In the genomic region with DNA sequence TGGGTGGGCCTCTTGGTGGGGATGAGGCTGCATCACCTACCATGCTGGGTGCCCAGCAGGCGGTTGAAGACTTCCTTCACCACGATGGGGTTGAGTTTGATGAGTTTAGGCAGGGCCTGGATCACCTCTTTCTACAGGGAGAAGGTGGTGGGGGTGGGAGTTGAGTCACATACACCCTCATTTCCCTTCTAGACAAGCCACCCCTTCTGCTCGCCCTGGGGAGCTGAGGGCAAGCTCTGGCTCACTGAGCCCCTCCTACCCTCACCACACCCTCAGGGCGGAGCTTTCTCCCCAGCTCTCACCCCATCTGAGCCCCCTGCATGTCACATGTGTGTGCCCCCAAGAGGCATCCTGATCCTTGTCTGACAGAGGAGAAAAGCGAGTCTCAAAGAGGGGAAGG, we compare ENCODE assay signal across 19 cellular contexts. TPM values are rescaled to one million over a fixed set of nuclear protein-coding genes. Genes with fewer than 3 reads are reported as not detected.
A peak's percentile ranks its signal among the peaks of the same experiment; 100 is the strongest.
DNase-seq lines count a peak whose midpoint lies in the region; ATAC-seq and TF ChIP-seq lines count a peak whose summit lies in the region.
"Had no signal": no experiment of that assay in that cellular context is flagged by ENCODE, and none has a peak within 500 bp of the region (broad histone marks: within the 10 kb centered on the region; RNA-seq: fewer than 3 reads in every experiment).

No MANE protein-coding gene starts in this region.

- no peaks in the 10 kb centered on the region for H4K20me1 ChIP-seq in osteoblast (ENCODE audit: insufficient read depth, low read length)

- no peaks in the 10 kb centered on the region for H3K9me3 ChIP-seq in HEK293 (ENCODE audit: control insufficient read depth, insufficient read depth, low read depth, low read length)
- H3K9me3 ChIP-seq in osteoblast (ENCODE audit: low read depth, low read length), result no peaks in the 10 kb centered on the region
- H3K9me3 ChIP-seq: Caco-2, HAP-1 had no signal

- ATAC-seq in GM21619 (IDR thresholded peaks at IDR 0.05; ENCODE audit: unreplicated experiment), result no peak
- no peak for ATAC-seq in GM21367 (IDR thresholded peaks at IDR 0.05; ENCODE audit: unreplicated experiment)
- ATAC-seq: GM12878 had no signal

- no peak for DNase-seq in RWPE1 (ENCODE audit: low spot score)
- DNase-seq in head of caudate nucleus, result peak in 35 of 42 donors; percentile 18 to 88 (median 54)
- peak; percentile 88 for DNase-seq in osteoblast (ENCODE audit: insufficient read length, low spot score, missing footprints)
- no peak for DNase-seq in HPDE6-E6E7 (ENCODE audit: extremely low spot score)
- DNase-seq in SKM-1 (lab: John Stamatoyannopoulos, UW; ENCODE audit: unreplicated experiment), result no peak
- DNase-seq: C1 segment of cervical spinal cord; Caco-2; CD4-positive, alpha-beta memory T cell; DMS153; DND-41; GDM1; GOT3 had no signal

- H3K36me3 ChIP-seq in HEK293 (ENCODE audit: control insufficient read depth in 2 of 2, insufficient read depth in 1 of 2, low read length in 2 of 2) (peaks cover 3 to 76% of the 10 kb centered on the region in 2 experiments; a peak in 2 of 3 replicates), osteoblast (ENCODE audit: insufficient read depth, low read length) (peaks cover 53% of the 10 kb centered on the region)

- no peak overlapping the region for H2AFZ ChIP-seq in osteoblast (ENCODE audit: low read length)

- H3K4me2 ChIP-seq in osteoblast (ENCODE audit: insufficient read depth, low read length), result no peak overlapping the region

- CTCF ChIA-PET in HEK293 (lab: Yijun Ruan, JAX) (no interaction called here), RWPE1 (lab: Yijun Ruan, JAX) (no interaction called here)

- no peaks in the 10 kb centered on the region for H3K79me2 ChIP-seq in osteoblast (ENCODE audit: insufficient read depth, low read length)

- H3K27ac ChIP-seq in HEK293 (ENCODE audit: extremely low read depth, low read depth, low read length), result no peak overlapping the region
- peak overlapping the region; percentile 73 for H3K27ac ChIP-seq in RWPE1
- no peak overlapping the region for H3K27ac ChIP-seq in osteoblast (ENCODE audit: low read depth, low read length)

- intact Hi-C loops in head of caudate nucleus (cut with DNase I), result no loop called here

- no peaks in the 10 kb centered on the region for H3K27me3 ChIP-seq in osteoblast (ENCODE audit: insufficient read depth, low read length)

- H3K4me1 ChIP-seq in HEK293 (ENCODE audit: control insufficient read depth, insufficient read depth, low read length) (no peaks in the 10 kb centered on the region), osteoblast (ENCODE audit: insufficient read depth, low read length) (no peaks in the 10 kb centered on the region)
- H3K4me1 ChIP-seq: HAP-1 had no signal

- POLR2A ChIA-PET in HEK293 (lab: Yijun Ruan, JAX), result interaction anchor here (1.2 kb wide), 1 partner anchor 9 kb away, joined by 3 read pairs; no protein-coding TSS in a partner anchor
- POLR2A ChIA-PET in RWPE1 (lab: Yijun Ruan, JAX; ENCODE audit: low non-redundant PET), result no interaction called here

- no peak overlapping the region for H3K4me3 ChIP-seq in HEK293 (ENCODE audit: low read depth, low read length)
- H3K4me3 ChIP-seq in osteoblast (ENCODE audit: insufficient read depth, low read length), result no peak overlapping the region
- H3K4me3 ChIP-seq: GM12878, HAP-1 had no signal

- no peak for TF ChIP-seq CTCF in HEK293 (tag by site-specific recombination; IDR thresholded peaks at IDR 0.05)
- no peak for TF ChIP-seq CTCF in RWPE1 (conservative IDR thresholded peaks at IDR 0.05; ENCODE audit: low read depth)
- TF ChIP-seq CTCF in osteoblast (IDR thresholded peaks at IDR 0.05; ENCODE audit: extremely low read depth, low read depth, low read length), result no peak

TF ChIP-seq in HEK293, 187 proteins besides CTCF, POLR2A, EP300 and RAD21:
- TF ChIP-seq GLIS2 (tag by site-specific recombination; IDR thresholded peaks at IDR 0.05), result 0 out of 2 replicates have a peak, but pooled peaks have one; percentile 22
- TF ChIP-seq, protein P1, sequence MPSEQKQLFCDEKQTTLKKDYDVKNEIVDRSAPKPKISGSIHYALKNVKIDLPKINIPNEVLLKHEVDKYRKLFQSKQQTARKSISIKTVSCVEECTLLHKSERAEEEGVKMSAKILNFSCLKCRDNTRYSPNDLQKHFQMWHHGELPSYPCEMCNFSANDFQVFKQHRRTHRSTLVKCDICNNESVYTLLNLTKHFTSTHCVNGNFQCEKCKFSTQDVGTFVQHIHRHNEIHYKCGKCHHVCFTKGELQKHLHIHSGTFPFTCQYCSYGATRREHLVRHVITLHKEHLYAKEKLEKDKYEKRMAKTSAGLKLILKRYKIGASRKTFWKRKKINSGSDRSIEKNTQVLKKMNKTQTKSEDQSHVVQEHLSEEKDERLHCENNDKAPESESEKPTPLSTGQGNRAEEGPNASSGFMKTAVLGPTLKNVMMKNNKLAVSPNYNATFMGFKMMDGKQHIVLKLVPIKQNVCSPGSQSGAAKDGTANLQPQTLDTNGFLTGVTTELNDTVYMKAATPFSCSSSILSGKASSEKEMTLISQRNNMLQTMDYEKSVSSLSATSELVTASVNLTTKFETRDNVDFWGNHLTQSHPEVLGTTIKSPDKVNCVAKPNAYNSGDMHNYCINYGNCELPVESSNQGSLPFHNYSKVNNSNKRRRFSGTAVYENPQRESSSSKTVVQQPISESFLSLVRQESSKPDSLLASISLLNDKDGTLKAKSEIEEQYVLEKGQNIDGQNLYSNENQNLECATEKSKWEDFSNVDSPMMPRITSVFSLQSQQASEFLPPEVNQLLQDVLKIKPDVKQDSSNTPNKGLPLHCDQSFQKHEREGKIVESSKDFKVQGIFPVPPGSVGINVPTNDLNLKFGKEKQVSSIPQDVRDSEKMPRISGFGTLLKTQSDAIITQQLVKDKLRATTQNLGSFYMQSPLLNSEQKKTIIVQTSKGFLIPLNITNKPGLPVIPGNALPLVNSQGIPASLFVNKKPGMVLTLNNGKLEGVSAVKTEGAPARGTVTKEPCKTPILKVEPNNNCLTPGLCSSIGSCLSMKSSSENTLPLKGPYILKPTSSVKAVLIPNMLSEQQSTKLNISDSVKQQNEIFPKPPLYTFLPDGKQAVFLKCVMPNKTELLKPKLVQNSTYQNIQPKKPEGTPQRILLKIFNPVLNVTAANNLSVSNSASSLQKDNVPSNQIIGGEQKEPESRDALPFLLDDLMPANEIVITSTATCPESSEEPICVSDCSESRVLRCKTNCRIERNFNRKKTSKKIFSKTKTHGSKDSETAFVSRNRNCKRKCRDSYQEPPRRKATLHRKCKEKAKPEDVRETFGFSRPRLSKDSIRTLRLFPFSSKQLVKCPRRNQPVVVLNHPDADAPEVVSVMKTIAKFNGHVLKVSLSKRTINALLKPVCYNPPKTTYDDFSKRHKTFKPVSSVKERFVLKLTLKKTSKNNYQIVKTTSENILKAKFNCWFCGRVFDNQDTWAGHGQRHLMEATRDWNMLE (tag by site-specific recombination; conservative IDR thresholded peaks at IDR 0.05; ENCODE audit: low read depth), result no peak
- TF ChIP-seq ZNF585B (tag by site-specific recombination; IDR thresholded peaks at IDR 0.05), result no peak
- no peak for TF ChIP-seq ZNF350 (tag by site-specific recombination; IDR thresholded peaks at IDR 0.05)
- TF ChIP-seq, protein P2, sequence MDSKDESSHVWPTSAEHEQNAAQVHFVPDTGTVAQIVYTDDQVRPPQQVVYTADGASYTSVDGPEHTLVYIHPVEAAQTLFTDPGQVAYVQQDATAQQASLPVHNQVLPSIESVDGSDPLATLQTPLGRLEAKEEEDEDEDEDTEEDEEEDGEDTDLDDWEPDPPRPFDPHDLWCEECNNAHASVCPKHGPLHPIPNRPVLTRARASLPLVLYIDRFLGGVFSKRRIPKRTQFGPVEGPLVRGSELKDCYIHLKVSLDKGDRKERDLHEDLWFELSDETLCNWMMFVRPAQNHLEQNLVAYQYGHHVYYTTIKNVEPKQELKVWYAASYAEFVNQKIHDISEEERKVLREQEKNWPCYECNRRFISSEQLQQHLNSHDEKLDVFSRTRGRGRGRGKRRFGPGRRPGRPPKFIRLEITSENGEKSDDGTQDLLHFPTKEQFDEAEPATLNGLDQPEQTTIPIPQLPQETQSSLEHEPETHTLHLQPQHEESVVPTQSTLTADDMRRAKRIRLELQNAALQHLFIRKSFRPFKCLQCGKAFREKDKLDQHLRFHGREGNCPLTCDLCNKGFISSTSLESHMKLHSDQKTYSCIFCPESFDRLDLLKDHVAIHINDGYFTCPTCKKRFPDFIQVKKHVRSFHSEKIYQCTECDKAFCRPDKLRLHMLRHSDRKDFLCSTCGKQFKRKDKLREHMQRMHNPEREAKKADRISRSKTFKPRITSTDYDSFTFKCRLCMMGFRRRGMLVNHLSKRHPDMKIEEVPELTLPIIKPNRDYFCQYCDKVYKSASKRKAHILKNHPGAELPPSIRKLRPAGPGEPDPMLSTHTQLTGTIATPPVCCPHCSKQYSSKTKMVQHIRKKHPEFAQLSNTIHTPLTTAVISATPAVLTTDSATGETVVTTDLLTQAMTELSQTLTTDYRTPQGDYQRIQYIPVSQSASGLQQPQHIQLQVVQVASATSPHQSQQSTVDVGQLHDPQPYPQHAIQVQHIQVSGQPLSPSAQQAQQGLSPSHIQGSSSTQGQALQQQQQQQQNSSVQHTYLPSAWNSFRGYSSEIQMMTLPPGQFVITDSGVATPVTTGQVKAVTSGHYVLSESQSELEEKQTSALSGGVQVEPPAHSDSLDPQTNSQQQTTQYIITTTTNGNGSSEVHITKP (tag by site-specific recombination; IDR thresholded peaks at IDR 0.05), result no peak
- TF ChIP-seq ZNF174 (tag by site-specific recombination; IDR thresholded peaks at IDR 0.05), result no peak

RNA-seq across cellular contexts. Expression of a gene that starts 7.6 kb away (rescaled TPM):
- total RNA-seq in osteoblast, result under 0.01 and 0.29 TPM in 2 replicates
- total RNA-seq: A172 had no signal

RNA-seq across cellular contexts. Expression of a gene that starts 30.1 kb away (rescaled TPM):
- 48.5 and 49.2 TPM in 2 replicates for total RNA-seq in osteoblast

RNA-seq across cellular contexts. Expression of a gene that starts 40.2 kb away (rescaled TPM):
- total RNA-seq in osteoblast, result 30.6 and 42.0 TPM in 2 replicates

RNA-seq across cellular contexts. Expression of a gene that starts 40.4 kb away (rescaled TPM):
- total RNA-seq in osteoblast, result 26.8 and 30.4 TPM in 2 replicates

RNA-seq across cellular contexts. Expression of a gene that starts 41.4 kb away (rescaled TPM):
- total RNA-seq in osteoblast, result not detected in 2 replicates
- total RNA-seq: A172; A673; CD4-positive, alpha-beta memory T cell had no signal

Comparison
In these comparisons a context has a peak if more than half of its experiments do, and no peak if none do; other contexts are left out.
1. DNase-seq: peak in head of caudate nucleus (35 of 42) and osteoblast (single experiment); none in RWPE1 (single experiment), HPDE6-E6E7 (single experiment) and SKM-1 (single experiment).